ENCODE assay signal across 1 cellular context in genomic region chr17:17445296-17445924, GRCh38.
TF ChIP-seq lines count a peak whose summit lies in the region.

No MANE protein-coding gene starts in this region.

TF ChIP-seq in HepG2, 621 proteins besides CTCF, POLR2A, EP300 and RAD21 (continues in another document):
- TF ChIP-seq WIZ (CRISPR knock-in tag; IDR thresholded peaks at IDR 0.05) (no peak), ZSCAN21 (CRISPR knock-in tag; IDR thresholded peaks at IDR 0.05; ENCODE audit: borderline replicate concordance) (no peak), ZNF724P (CRISPR knock-in tag; IDR thresholded peaks at IDR 0.05; ENCODE audit: borderline replicate concordance) (0 out of 2 replicates have a peak, but pooled peaks have one; percentile 5), ZNF747 (CRISPR knock-in tag; IDR thresholded peaks at IDR 0.05; ENCODE audit: borderline replicate concordance) (no peak), NR2C2 (CRISPR knock-in tag; IDR thresholded peaks at IDR 0.05; ENCODE audit: borderline replicate concordance) (no peak), SATB2 (CRISPR knock-in tag; IDR thresholded peaks at IDR 0.05) (no peak), ZSCAN5A (CRISPR knock-in tag; IDR thresholded peaks at IDR 0.05; ENCODE audit: borderline replicate concordance) (no peak), HMGA1 (CRISPR knock-in tag; conservative IDR thresholded peaks at IDR 0.05) (no peak), ZNF574 (CRISPR knock-in tag; IDR thresholded peaks at IDR 0.05) (no peak), THAP11 (CRISPR knock-in tag; IDR thresholded peaks at IDR 0.05) (no peak), JARID2 (CRISPR knock-in tag; IDR thresholded peaks at IDR 0.05; ENCODE audit: insufficient replicate concordance) (no peak), ZNF619 (CRISPR knock-in tag; IDR thresholded peaks at IDR 0.05) (no peak), XRCC5 (optimal IDR thresholded peaks at IDR 0.05; ENCODE audit: low read length) (no peak), ZNF766 (CRISPR knock-in tag; IDR thresholded peaks at IDR 0.05; ENCODE audit: borderline replicate concordance) (no peak), CAMTA2 (CRISPR knock-in tag; IDR thresholded peaks at IDR 0.05; ENCODE audit: borderline replicate concordance) (no peak), ZNF276 (CRISPR knock-in tag; IDR thresholded peaks at IDR 0.05; ENCODE audit: low read depth) (no peak), ZNF841 (CRISPR knock-in tag; IDR thresholded peaks at IDR 0.05; ENCODE audit: borderline replicate concordance) (no peak), THRA (CRISPR knock-in tag; IDR thresholded peaks at IDR 0.05; ENCODE audit: borderline replicate concordance) (no peak), ZKSCAN1 (IDR thresholded peaks at IDR 0.05; ENCODE audit: low read length) (no peak), RBAK (CRISPR knock-in tag; IDR thresholded peaks at IDR 0.05) (no peak), PHF20 (CRISPR knock-in tag; IDR thresholded peaks at IDR 0.05) (no peak), ADNP (CRISPR knock-in tag; IDR thresholded peaks at IDR 0.05) (no peak), AKNA (CRISPR knock-in tag; IDR thresholded peaks at IDR 0.05; ENCODE audit: borderline replicate concordance) (no peak), KLF11 (CRISPR knock-in tag; IDR thresholded peaks at IDR 0.05) (0 out of 2 replicates have a peak, but pooled peaks have one; percentile 33), CEBPG (CRISPR knock-in tag; IDR thresholded peaks at IDR 0.05) (no peak), ZSCAN22 (CRISPR knock-in tag; IDR thresholded peaks at IDR 0.05) (no peak), ZNF264 (CRISPR knock-in tag; IDR thresholded peaks at IDR 0.05) (no peak), ELF4 (CRISPR knock-in tag; IDR thresholded peaks at IDR 0.05; ENCODE audit: borderline replicate concordance) (no peak)
- TF ChIP-seq, protein P1, sequence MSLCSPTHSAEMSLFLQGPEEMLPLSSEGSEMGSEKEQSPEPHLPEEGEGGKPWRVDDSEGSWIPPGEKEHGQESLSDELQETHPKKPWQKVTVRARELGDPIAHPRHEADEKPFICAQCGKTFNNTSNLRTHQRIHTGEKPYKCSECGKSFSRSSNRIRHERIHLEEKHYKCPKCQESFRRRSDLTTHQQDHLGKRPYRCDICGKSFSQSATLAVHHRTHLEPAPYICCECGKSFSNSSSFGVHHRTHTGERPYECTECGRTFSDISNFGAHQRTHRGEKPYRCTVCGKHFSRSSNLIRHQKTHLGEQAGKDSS (CRISPR knock-in tag; IDR thresholded peaks at IDR 0.05; ENCODE audit: borderline replicate concordance, low read depth), result no peak
- TF ChIP-seq, protein P2, sequence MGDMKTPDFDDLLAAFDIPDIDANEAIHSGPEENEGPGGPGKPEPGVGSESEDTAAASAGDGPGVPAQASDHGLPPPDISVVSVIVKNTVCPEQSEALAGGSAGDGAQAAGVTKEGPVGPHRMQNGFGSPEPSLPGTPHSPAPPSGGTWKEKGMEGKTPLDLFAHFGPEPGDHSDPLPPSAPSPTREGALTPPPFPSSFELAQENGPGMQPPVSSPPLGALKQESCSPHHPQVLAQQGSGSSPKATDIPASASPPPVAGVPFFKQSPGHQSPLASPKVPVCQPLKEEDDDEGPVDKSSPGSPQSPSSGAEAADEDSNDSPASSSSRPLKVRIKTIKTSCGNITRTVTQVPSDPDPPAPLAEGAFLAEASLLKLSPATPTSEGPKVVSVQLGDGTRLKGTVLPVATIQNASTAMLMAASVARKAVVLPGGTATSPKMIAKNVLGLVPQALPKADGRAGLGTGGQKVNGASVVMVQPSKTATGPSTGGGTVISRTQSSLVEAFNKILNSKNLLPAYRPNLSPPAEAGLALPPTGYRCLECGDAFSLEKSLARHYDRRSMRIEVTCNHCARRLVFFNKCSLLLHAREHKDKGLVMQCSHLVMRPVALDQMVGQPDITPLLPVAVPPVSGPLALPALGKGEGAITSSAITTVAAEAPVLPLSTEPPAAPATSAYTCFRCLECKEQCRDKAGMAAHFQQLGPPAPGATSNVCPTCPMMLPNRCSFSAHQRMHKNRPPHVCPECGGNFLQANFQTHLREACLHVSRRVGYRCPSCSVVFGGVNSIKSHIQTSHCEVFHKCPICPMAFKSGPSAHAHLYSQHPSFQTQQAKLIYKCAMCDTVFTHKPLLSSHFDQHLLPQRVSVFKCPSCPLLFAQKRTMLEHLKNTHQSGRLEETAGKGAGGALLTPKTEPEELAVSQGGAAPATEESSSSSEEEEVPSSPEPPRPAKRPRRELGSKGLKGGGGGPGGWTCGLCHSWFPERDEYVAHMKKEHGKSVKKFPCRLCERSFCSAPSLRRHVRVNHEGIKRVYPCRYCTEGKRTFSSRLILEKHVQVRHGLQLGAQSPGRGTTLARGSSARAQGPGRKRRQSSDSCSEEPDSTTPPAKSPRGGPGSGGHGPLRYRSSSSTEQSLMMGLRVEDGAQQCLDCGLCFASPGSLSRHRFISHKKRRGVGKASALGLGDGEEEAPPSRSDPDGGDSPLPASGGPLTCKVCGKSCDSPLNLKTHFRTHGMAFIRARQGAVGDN (CRISPR knock-in tag; IDR thresholded peaks at IDR 0.05), result peak; percentile 59; the same call in 1 of the 2 replicates
- TF ChIP-seq, protein P3, sequence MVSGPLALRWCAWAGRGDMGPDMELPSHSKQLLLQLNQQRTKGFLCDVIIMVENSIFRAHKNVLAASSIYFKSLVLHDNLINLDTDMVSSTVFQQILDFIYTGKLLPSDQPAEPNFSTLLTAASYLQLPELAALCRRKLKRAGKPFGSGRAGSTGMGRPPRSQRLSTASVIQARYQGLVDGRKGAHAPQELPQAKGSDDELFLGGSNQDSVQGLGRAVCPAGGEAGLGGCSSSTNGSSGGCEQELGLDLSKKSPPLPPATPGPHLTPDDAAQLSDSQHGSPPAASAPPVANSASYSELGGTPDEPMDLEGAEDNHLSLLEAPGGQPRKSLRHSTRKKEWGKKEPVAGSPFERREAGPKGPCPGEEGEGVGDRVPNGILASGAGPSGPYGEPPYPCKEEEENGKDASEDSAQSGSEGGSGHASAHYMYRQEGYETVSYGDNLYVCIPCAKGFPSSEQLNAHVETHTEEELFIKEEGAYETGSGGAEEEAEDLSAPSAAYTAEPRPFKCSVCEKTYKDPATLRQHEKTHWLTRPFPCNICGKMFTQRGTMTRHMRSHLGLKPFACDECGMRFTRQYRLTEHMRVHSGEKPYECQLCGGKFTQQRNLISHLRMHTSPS (CRISPR knock-in tag; IDR thresholded peaks at IDR 0.05; ENCODE audit: low read depth), result no peak; the same call in 1 of the 2 replicates
- TF ChIP-seq, protein P4, sequence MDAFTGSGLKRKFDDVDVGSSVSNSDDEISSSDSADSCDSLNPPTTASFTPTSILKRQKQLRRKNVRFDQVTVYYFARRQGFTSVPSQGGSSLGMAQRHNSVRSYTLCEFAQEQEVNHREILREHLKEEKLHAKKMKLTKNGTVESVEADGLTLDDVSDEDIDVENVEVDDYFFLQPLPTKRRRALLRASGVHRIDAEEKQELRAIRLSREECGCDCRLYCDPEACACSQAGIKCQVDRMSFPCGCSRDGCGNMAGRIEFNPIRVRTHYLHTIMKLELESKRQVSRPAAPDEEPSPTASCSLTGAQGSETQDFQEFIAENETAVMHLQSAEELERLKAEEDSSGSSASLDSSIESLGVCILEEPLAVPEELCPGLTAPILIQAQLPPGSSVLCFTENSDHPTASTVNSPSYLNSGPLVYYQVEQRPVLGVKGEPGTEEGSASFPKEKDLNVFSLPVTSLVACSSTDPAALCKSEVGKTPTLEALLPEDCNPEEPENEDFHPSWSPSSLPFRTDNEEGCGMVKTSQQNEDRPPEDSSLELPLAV (CRISPR knock-in tag; conservative IDR thresholded peaks at IDR 0.05; ENCODE audit: low read depth), result no peak
- TF ChIP-seq, protein P5, sequence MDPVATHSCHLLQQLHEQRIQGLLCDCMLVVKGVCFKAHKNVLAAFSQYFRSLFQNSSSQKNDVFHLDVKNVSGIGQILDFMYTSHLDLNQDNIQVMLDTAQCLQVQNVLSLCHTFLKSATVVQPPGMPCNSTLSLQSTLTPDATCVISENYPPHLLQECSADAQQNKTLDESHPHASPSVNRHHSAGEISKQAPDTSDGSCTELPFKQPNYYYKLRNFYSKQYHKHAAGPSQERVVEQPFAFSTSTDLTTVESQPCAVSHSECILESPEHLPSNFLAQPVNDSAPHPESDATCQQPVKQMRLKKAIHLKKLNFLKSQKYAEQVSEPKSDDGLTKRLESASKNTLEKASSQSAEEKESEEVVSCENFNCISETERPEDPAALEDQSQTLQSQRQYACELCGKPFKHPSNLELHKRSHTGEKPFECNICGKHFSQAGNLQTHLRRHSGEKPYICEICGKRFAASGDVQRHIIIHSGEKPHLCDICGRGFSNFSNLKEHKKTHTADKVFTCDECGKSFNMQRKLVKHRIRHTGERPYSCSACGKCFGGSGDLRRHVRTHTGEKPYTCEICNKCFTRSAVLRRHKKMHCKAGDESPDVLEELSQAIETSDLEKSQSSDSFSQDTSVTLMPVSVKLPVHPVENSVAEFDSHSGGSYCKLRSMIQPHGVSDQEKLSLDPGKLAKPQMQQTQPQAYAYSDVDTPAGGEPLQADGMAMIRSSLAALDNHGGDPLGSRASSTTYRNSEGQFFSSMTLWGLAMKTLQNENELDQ (CRISPR knock-in tag; IDR thresholded peaks at IDR 0.05; ENCODE audit: borderline replicate concordance), result no peak
